Comparison of ENCODE assay signal across 6 cellular contexts in genomic region chr7:1860881-1861798, GRCh38.
A peak's percentile ranks its signal among the peaks of the same experiment; 100 is the strongest.
DNase-seq lines count a peak whose midpoint lies in the region; FAIRE-seq and TF ChIP-seq lines count a peak whose summit lies in the region.
"Not testable (repeated sequence)": the region's sequence is repeated elsewhere in the genome, so short reads cannot be mapped to it uniquely, and the experiment has no call there.

No MANE protein-coding gene starts in this region.

- TF ChIP-seq EP300 in H1 (IDR thresholded peaks at IDR 0.05; ENCODE audit: borderline replicate concordance in 1 of 2, low read depth in 2 of 2, low read length in 2 of 2): not testable (repeated sequence)

- H3K79me1 ChIP-seq in H1 (ENCODE audit: low read depth, low read length): not testable (repeated sequence)
- peaks cover 13% of the 10 kb centered on the region for H3K79me1 ChIP-seq in neuronal stem cell (ENCODE audit: low read depth, low read length)

- H3K9me3 ChIP-seq in BLaER1; HUES6 (ENCODE audit: control insufficient read depth, insufficient read depth, low read depth, low read length); H1 (ENCODE audit: insufficient read depth in 2 of 2, low read depth in 1 of 2, low read length in 1 of 2); kidney (ENCODE audit: control insufficient read depth in 1 of 2, low read length in 2 of 2); liver (ENCODE audit: control insufficient read depth in 4 of 4, low read length in 3 of 4); neuronal stem cell (replicated peaks in 1 of 2; ENCODE audit: control insufficient read depth in 2 of 2, insufficient read depth in 1 of 2, low read depth in 1 of 2, low read length in 2 of 2): not testable (repeated sequence)

- H3K4me2 ChIP-seq in BLaER1: peak overlapping the region; percentile 88
- H3K4me2 ChIP-seq in H1 (ENCODE audit: insufficient read depth in 1 of 2, low read depth in 2 of 2, low read length in 2 of 2); neuronal stem cell (ENCODE audit: insufficient read depth, low read length, poor library complexity, severe bottlenecking): not testable (repeated sequence)

- H3K23me2 ChIP-seq in H1 (ENCODE audit: low read depth, low read length): not testable (repeated sequence)

- H3K27ac ChIP-seq in BLaER1; H1 (ENCODE audit: low read depth, low read length); kidney (ENCODE audit: low read depth in 2 of 2, low read length in 2 of 2); neuronal stem cell (replicated peaks; ENCODE audit: low read length): not testable (repeated sequence)
- peak overlapping the region; percentile 41; the same call in 1 of the 2 replicates for H3K27ac ChIP-seq in HUES6 (ENCODE audit: low read depth, low read length)
- H3K27ac ChIP-seq in liver (ENCODE audit: low read depth in 1 of 2, low read length in 2 of 2): peak overlapping the region; percentile 94 to 95

- not testable (repeated sequence) for H2BK5ac ChIP-seq in H1 (ENCODE audit: low read depth, low read length); neuronal stem cell (ENCODE audit: low read length)

- H3K27me3 ChIP-seq in BLaER1: peaks cover 32% of the 10 kb centered on the region
- not testable (repeated sequence) for H3K27me3 ChIP-seq in HUES6 (ENCODE audit: control insufficient read depth, insufficient read depth, low read length); H1 (replicated peaks in 1 of 4; ENCODE audit: control insufficient read depth in 3 of 4, extremely low read depth in 1 of 4, insufficient read depth in 3 of 4, low read length in 3 of 4); liver (ENCODE audit: control insufficient read depth in 4 of 4, insufficient read depth in 4 of 4, low read length in 3 of 4); neuronal stem cell (ENCODE audit: control insufficient read depth in 3 of 3, insufficient read depth in 3 of 3, low read depth in 1 of 3, low read length in 3 of 3)

- H3K4me3 ChIP-seq in BLaER1 (peak overlapping the region; percentile 11; the same call in 1 of the 2 replicates), liver (ENCODE audit: low read depth in 1 of 3, low read length in 3 of 3) (peak overlapping the region in 2 of 3 donors; percentile 52 to 70)
- H3K4me3 ChIP-seq in HUES6 (ENCODE audit: low read depth, low read length); H1 (ENCODE audit: extremely low read depth in 1 of 4, insufficient read depth in 2 of 4, low read depth in 3 of 4, low read length in 4 of 4); kidney (ENCODE audit: low read length in 2 of 2); neuronal stem cell (ENCODE audit: low read length in 2 of 2): not testable (repeated sequence)

- 0 out of 2 replicates have a peak overlapping the region, but pooled peaks have one; percentile 16 for H2BK15ac ChIP-seq in H1 (ENCODE audit: low read length)
- H2BK15ac ChIP-seq in neuronal stem cell (ENCODE audit: low read length): not testable (repeated sequence)

- H4K20me1 ChIP-seq in BLaER1: peaks cover 100% of the 10 kb centered on the region
- not testable (repeated sequence) for H4K20me1 ChIP-seq in H1 (replicated peaks in 1 of 2; ENCODE audit: control insufficient read depth in 1 of 2, insufficient read depth in 2 of 2, low read length in 2 of 2)

- H3K56ac ChIP-seq in H1 (replicated peaks; ENCODE audit: insufficient read length, low read depth, low read length): not testable (repeated sequence)

- not testable (repeated sequence) for H3K4ac ChIP-seq in H1 (replicated peaks; ENCODE audit: insufficient read length, low read depth, low read length); neuronal stem cell (ENCODE audit: low read length)

- H2BK20ac ChIP-seq in H1 (ENCODE audit: low read length): not testable (repeated sequence)

- TF ChIP-seq CTCF in H1 (IDR thresholded peaks at IDR 0.05; ENCODE audit: control extremely low read depth in 1 of 3, insufficient read depth in 1 of 3, low read depth in 1 of 3, low read length in 3 of 3); kidney (IDR thresholded peaks at IDR 0.05; ENCODE audit: borderline replicate concordance, extremely low read depth, insufficient read depth); liver (IDR thresholded peaks at IDR 0.05; ENCODE audit: low read depth, low read length, missing input control): not testable (repeated sequence)

- H2BK120ac ChIP-seq in H1 (replicated peaks; ENCODE audit: low read depth, low read length); neuronal stem cell (ENCODE audit: low read depth, low read length): not testable (repeated sequence)

- H3K23ac ChIP-seq in H1 (ENCODE audit: insufficient read length); neuronal stem cell (ENCODE audit: low read depth, low read length, poor library complexity): not testable (repeated sequence)

- H3K9ac ChIP-seq in BLaER1; HUES6 (ENCODE audit: low read length); H1 (replicated peaks in 1 of 4; ENCODE audit: extremely low read depth in 1 of 4, low read depth in 3 of 4, low read length in 3 of 4); kidney (ENCODE audit: low read length in 2 of 2); neuronal stem cell (ENCODE audit: low read depth, low read length, poor library complexity): not testable (repeated sequence)
- H3K9ac ChIP-seq in liver (ENCODE audit: low read depth in 1 of 2, low read length in 2 of 2): peak overlapping the region; percentile 65 to 84

- H3K18ac ChIP-seq in H1 (ENCODE audit: extremely low read depth, low read length): not testable (repeated sequence)
- H3K18ac ChIP-seq in neuronal stem cell (ENCODE audit: low read length): peak overlapping the region; percentile 76

- peaks cover 12% of the 10 kb centered on the region; the same call in 1 of the 2 replicates for H3K36me3 ChIP-seq in BLaER1
- not testable (repeated sequence) for H3K36me3 ChIP-seq in HUES6 (ENCODE audit: control insufficient read depth, insufficient read depth, low read length); H1 (ENCODE audit: control insufficient read depth in 2 of 4, insufficient read depth in 4 of 4, low read length in 3 of 4); kidney (ENCODE audit: control insufficient read depth in 1 of 2, insufficient read depth in 2 of 2, low read length in 2 of 2); liver (ENCODE audit: control insufficient read depth in 4 of 4, insufficient read depth in 3 of 4, low read depth in 1 of 4, low read length in 3 of 4); neuronal stem cell (replicated peaks in 1 of 2; ENCODE audit: control insufficient read depth in 2 of 2, insufficient read depth in 2 of 2, low read length in 2 of 2)

- H2BK12ac ChIP-seq in H1 (ENCODE audit: low read depth, low read length); neuronal stem cell (ENCODE audit: low read length): not testable (repeated sequence)

- H3K14ac ChIP-seq in H1 (ENCODE audit: insufficient read length): not testable (repeated sequence)
- peak overlapping the region; percentile 56 for H3K14ac ChIP-seq in neuronal stem cell (ENCODE audit: low read length)

- H4K91ac ChIP-seq in H1 (replicated peaks; ENCODE audit: insufficient read length, low read length); neuronal stem cell (ENCODE audit: low read depth, low read length, poor library complexity): not testable (repeated sequence)

- FAIRE-seq in H1 (lab: Jason Lieb, UNC); kidney (lab: Jason Lieb, UNC): not testable (repeated sequence)

- TF ChIP-seq POLR2A in H1 (IDR thresholded peaks at IDR 0.05; ENCODE audit: control extremely low read depth in 1 of 2, low read depth in 2 of 2, low read length in 2 of 2): not testable (repeated sequence)

- CTCF ChIA-PET in H1 (lab: Charles Lee; ENCODE audit: partially characterized antibody): interaction anchor here (1.0 to 2.8 kb wide), 2 partner anchors 15 to 22 kb away, joined by 3 to 16 read pairs; no protein-coding TSS in a partner anchor

- TF ChIP-seq RAD21 in H1 (IDR thresholded peaks at IDR 0.05 in 1 of 2, conservative IDR thresholded peaks at IDR 0.05 in 1 of 2; ENCODE audit: low read depth in 2 of 2, low read length in 2 of 2): not testable (repeated sequence)
- peak in 1 of 2 donors; percentile 27 for TF ChIP-seq RAD21 in liver (IDR thresholded peaks at IDR 0.05)

- 96% methylated on average over 20 of the region's 33 CpGs; no CpG with 5 or more reads in 1 of the 2 experiments for WGBS in H1 (ENCODE audit: extremely low coverage in 1 of 2, insufficient coverage in 1 of 2, insufficient read length in 1 of 2, insufficient replicate concordance in 2 of 2, low coverage in 1 of 2, low lambda C conversion rate in 2 of 2, missing lambda C conversion rate in 1 of 2), 2 experiments
- 49% methylated on average over 23 of the region's 33 CpGs for WGBS in liver
- WGBS in neuronal stem cell (ENCODE audit: extremely low coverage in 2 of 2, insufficient read length in 2 of 2, insufficient replicate concordance in 1 of 2), 2 donors: no CpG with 5 or more reads among the region's 33 CpGs

- H4K5ac ChIP-seq in H1 (ENCODE audit: insufficient read length, low read depth, low read length): not testable (repeated sequence)

- H3K79me2 ChIP-seq in H1 (ENCODE audit: control insufficient read depth in 1 of 2, insufficient read depth in 2 of 2, low read length in 2 of 2): not testable (repeated sequence)

- POLR2A ChIA-PET in H1 (lab: Charles Lee; ENCODE audit: partially characterized antibody): interaction anchor here (0.5 to 1.1 kb wide), 2 partner anchors 13 to 715 kb away, joined by 3 read pairs; no protein-coding TSS in a partner anchor

- intact Hi-C loops in kidney (cut with DNase I): not testable (repeated sequence)

- H3K4me1 ChIP-seq in BLaER1: peaks cover 98% of the 10 kb centered on the region
- peaks cover 20% of the 10 kb centered on the region; the same call in 1 of the 2 replicates for H3K4me1 ChIP-seq in HUES6 (ENCODE audit: control insufficient read depth, insufficient read depth, low read length)
- H3K4me1 ChIP-seq in H1 (replicated peaks in 1 of 4; ENCODE audit: control insufficient read depth in 3 of 4, insufficient read depth in 4 of 4, low read length in 3 of 4); kidney (ENCODE audit: control insufficient read depth in 1 of 2, insufficient read depth in 1 of 2, low read depth in 1 of 2, low read length in 2 of 2): not testable (repeated sequence)
- peaks cover 0 to 12% (median 7%) of the 10 kb centered on the region in 4 donors for H3K4me1 ChIP-seq in liver (ENCODE audit: control insufficient read depth in 4 of 4, insufficient read depth in 4 of 4, low read length in 3 of 4)
- peaks cover 12 to 15% of the 10 kb centered on the region in 2 donors for H3K4me1 ChIP-seq in neuronal stem cell (ENCODE audit: control insufficient read depth in 2 of 2, insufficient read depth in 1 of 2, low read depth in 1 of 2, low read length in 2 of 2)

- not testable (repeated sequence) for H2AFZ ChIP-seq in H1 (ENCODE audit: low read length); neuronal stem cell (ENCODE audit: low read length)

- DNase-seq in H1 (ENCODE audit: low read depth in 1 of 2, low spot score in 2 of 2); neuronal stem cell (ENCODE audit: low spot score): not testable (repeated sequence)
- DNase-seq in kidney: peak; percentile 74

- not testable (repeated sequence) for H4K8ac ChIP-seq in H1 (ENCODE audit: extremely low read depth, insufficient read depth, low read length); neuronal stem cell (ENCODE audit: low read depth, low read length)

- H2AK5ac ChIP-seq in H1 (ENCODE audit: low read depth, low read length); neuronal stem cell (ENCODE audit: low read depth, low read length): not testable (repeated sequence)
